Comparison of ENCODE assay signal across 3 cellular contexts in the genomic region with DNA sequence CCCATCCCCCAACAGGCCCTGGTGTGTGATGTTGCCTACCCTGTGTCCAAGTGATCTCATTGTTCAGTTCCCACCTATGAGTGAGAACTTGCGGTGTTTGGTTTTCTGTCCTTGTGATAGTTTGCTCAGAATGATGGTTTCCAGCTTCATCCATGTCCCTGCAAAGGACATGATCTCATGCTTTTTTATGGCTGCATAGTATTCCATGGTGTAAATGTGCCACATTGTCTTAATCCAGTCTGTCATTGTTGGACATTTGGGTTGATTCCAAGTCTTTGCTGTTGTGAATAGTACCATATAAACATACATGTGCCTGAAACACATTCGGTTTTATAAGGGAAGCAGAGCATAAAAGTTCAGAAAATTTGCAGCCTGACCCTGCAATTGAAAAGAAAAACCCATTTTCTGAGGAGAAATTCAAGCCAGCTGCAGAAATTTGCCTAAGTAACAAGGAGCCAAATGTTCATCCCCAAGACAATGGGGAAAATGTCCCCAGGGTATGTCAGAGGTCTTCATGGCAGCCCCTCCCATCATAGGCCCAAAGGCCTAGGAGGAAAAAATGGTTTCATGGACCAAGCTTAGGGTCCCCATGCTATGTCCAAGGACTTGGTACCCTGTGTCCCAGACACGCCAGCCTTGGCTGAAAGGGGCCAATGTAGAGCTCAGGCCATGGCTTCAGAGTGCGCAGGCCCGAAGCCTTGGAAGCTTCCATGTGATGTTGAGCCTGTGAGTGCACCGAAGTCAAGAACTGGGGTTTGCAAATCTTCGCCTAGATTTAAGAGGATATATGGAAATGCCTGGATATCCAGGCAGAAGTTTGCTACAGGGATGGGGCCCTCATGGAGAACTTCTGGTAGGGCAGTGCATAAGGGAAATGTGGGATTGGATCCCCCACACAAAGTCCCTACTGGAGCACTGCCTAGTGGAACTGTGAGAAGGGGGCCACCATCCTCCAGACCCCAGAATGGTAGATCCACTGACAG. TPM values are rescaled to one million over a fixed set of nuclear protein-coding genes. Genes with fewer than 3 reads are reported as not detected.
"Had no signal": no experiment of that assay in that cellular context is flagged by ENCODE, and none has a peak within 500 bp of the region (broad histone marks: within the 10 kb centered on the region; RNA-seq: fewer than 3 reads in every experiment).

No MANE protein-coding gene starts in this region.

RNA-seq across cellular contexts. Expression of gene MIPOL1, which starts 8.2 kb away (rescaled TPM):
- polyA plus RNA-seq: IgD-negative memory B cell had no signal

RNA-seq across cellular contexts. Expression of gene SLC25A21, which starts 33.5 kb away (rescaled TPM):
- total RNA-seq: H4, HT-29 had no signal
- polyA plus RNA-seq: IgD-negative memory B cell had no signal
